Comparison of ENCODE assay signal across 19 cellular contexts in the genomic region with DNA sequence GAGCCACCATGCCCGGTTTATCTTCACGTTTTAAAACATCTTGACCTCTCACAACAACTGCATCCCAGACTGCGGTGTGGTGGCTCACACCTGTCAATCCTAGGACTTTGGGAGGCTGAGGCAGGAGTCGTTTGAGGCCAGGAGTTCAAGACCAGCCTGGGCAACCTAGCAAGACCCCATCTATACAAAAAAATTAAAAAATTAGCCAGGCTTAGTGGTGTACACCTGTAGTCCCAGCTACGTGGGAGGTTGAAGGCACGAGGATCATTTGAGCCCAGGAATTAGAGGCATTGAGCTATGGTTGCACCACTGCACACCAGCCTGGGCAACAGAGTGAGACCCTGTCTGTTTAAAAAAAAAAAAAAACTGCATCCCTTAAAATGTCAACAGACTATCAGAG. TPM values are rescaled to one million over a fixed set of nuclear protein-coding genes. Genes with fewer than 3 reads are reported as not detected.
DNase-seq lines count a peak whose midpoint lies in the region; ATAC-seq, FAIRE-seq and TF ChIP-seq lines count a peak whose summit lies in the region.
"Had no signal": no experiment of that assay in that cellular context is flagged by ENCODE, and none has a peak within 500 bp of the region (broad histone marks: within the 10 kb centered on the region; RNA-seq: fewer than 3 reads in every experiment).

No MANE protein-coding gene starts in this region.

- no peak overlapping the region for H3K14ac ChIP-seq in IMR-90 (replicated peaks; ENCODE audit: low read depth, low read length)

- H3K9ac ChIP-seq in IMR-90 (ENCODE audit: low read depth, low read length): no peak overlapping the region
- no peak overlapping the region for H3K9ac ChIP-seq in K562 (ENCODE audit: insufficient read depth in 1 of 2, low read depth in 2 of 2, low read length in 2 of 2)

- H3K23ac ChIP-seq in IMR-90 (ENCODE audit: low read depth, low read length): peak overlapping the region; percentile 15; the same call in 1 of the 2 replicates

- no peak overlapping the region for H3K4me3 ChIP-seq in IMR-90 (ENCODE audit: insufficient read depth, low read depth, low read length)
- no peak overlapping the region for H3K4me3 ChIP-seq in K562
- no peak overlapping the region for H3K4me3 ChIP-seq in esophagus muscularis mucosa
- H3K4me3 ChIP-seq in sigmoid colon: no peak overlapping the region
- no peak overlapping the region for H3K4me3 ChIP-seq in H7 (ENCODE audit: insufficient read depth, low read depth, low read length)
- H3K4me3 ChIP-seq: GM23338, HAP-1 had no signal

- no peaks in the 10 kb centered on the region for H3K27me3 ChIP-seq in IMR-90 (ENCODE audit: control insufficient read depth, insufficient read depth, low read length)
- no peaks in the 10 kb centered on the region for H3K27me3 ChIP-seq in K562 (ENCODE audit: control insufficient read depth in 2 of 2, insufficient read depth in 2 of 2, low read length in 2 of 2)
- no peaks in the 10 kb centered on the region for H3K27me3 ChIP-seq in esophagus muscularis mucosa
- no peaks in the 10 kb centered on the region for H3K27me3 ChIP-seq in sigmoid colon
- no peaks in the 10 kb centered on the region for H3K27me3 ChIP-seq in H7 (ENCODE audit: control insufficient read depth, insufficient read depth, low read length)

- peaks cover 18 to 79% of the 10 kb centered on the region in 2 experiments for H3K79me1 ChIP-seq in IMR-90 (ENCODE audit: low read depth in 1 of 2, low read length in 2 of 2)

- no peak overlapping the region for H2BK5ac ChIP-seq in IMR-90 (ENCODE audit: low read depth, low read length, poor library complexity, severe bottlenecking)

- TF ChIP-seq CTCF in IMR-90 (conservative IDR thresholded peaks at IDR 0.05; ENCODE audit: low read depth, low read length) (no peak), K562 (IDR thresholded peaks at IDR 0.05 in 2 of 3, conservative IDR thresholded peaks at IDR 0.05 in 1 of 3; ENCODE audit: insufficient read depth in 2 of 3, low read depth in 1 of 3, low read length in 3 of 3) (no peak), esophagus muscularis mucosa (IDR thresholded peaks at IDR 0.05) (no peak), sigmoid colon (IDR thresholded peaks at IDR 0.05) (no peak)

- POLR2A ChIA-PET in IMR-90 (lab: Charles Lee; ENCODE audit: unreplicated experiment) (no interaction called here), K562 (lab: Yijun Ruan, JAX) (interaction anchor here (1.2 kb wide), 1 partner anchor 65 kb away, joined by 5 read pairs; no protein-coding TSS in a partner anchor)

- TF ChIP-seq RAD21 in IMR-90 (IDR thresholded peaks at IDR 0.05; ENCODE audit: low read length) (no peak), K562 (CRISPR knock-in tag; conservative IDR thresholded peaks at IDR 0.05 in 1 of 2, IDR thresholded peaks at IDR 0.05 in 1 of 2) (no peak)

- ATAC-seq in IMR-90 (ENCODE audit: low read depth): no peak
- no peak for ATAC-seq in K562
- ATAC-seq in GM21529 (IDR thresholded peaks at IDR 0.05; ENCODE audit: unreplicated experiment): no peak
- ATAC-seq: GM23338 had no signal

- no peak overlapping the region for H2BK20ac ChIP-seq in IMR-90 (ENCODE audit: low read depth, low read length)

- BruUV-seq in IMR-90 (replicated peaks; lab: Mats Ljungman, UMichigan) (no TSS peak), K562 (replicated peaks; lab: Mats Ljungman, UMichigan) (no TSS peak)

- H4K8ac ChIP-seq in IMR-90 (ENCODE audit: low read depth in 2 of 2, low read length in 2 of 2): no peak overlapping the region

- H3K56ac ChIP-seq in IMR-90 (ENCODE audit: extremely low read depth, insufficient read depth, low read length): no peak overlapping the region

- H2AFZ ChIP-seq in IMR-90 (replicated peaks; ENCODE audit: low read length, poor library complexity) (no peak overlapping the region), K562 (ENCODE audit: low read depth, low read length) (no peak overlapping the region)
- H2AFZ ChIP-seq: GM23338 had no signal

- no peaks in the 10 kb centered on the region for H3K4me1 ChIP-seq in IMR-90 (ENCODE audit: control insufficient read depth, insufficient read depth, low read length)
- H3K4me1 ChIP-seq in K562 (replicated peaks in 1 of 2; ENCODE audit: control insufficient read depth in 2 of 2, insufficient read depth in 2 of 2, low read length in 2 of 2): peaks cover 2 to 17% of the 10 kb centered on the region in 2 experiments; a peak in 4 of 5 replicates
- H3K4me1 ChIP-seq in esophagus muscularis mucosa: peaks cover 19 to 90% (median 79%) of the 10 kb centered on the region in 4 donors
- peaks cover 0 to 65% (median 56%) of the 10 kb centered on the region in 4 donors for H3K4me1 ChIP-seq in sigmoid colon

- dilution Hi-C loops in IMR-90 (cut with HindIII; ENCODE audit: low sequenced_read_pairs, unreplicated experiment): no loop called here

- H3K18ac ChIP-seq in IMR-90 (ENCODE audit: low read depth, low read length): no peak overlapping the region

- H2BK15ac ChIP-seq in IMR-90 (ENCODE audit: low read depth, low read length): no peak overlapping the region

- H3K9me3 ChIP-seq in IMR-90 (ENCODE audit: control insufficient read depth, insufficient read depth, low read length): no peaks in the 10 kb centered on the region
- H3K9me3 ChIP-seq in K562 (replicated peaks; ENCODE audit: control insufficient read depth, insufficient read depth, low read depth, low read length): no peaks in the 10 kb centered on the region
- no peaks in the 10 kb centered on the region for H3K9me3 ChIP-seq in esophagus muscularis mucosa
- no peaks in the 10 kb centered on the region for H3K9me3 ChIP-seq in sigmoid colon
- H3K9me3 ChIP-seq: HAP-1 had no signal

- no peak overlapping the region for H2AK9ac ChIP-seq in IMR-90 (replicated peaks; ENCODE audit: low read depth, low read length, poor library complexity)

- no peak overlapping the region for H2AK5ac ChIP-seq in IMR-90 (ENCODE audit: low read depth, low read length)

- no peak overlapping the region for H4K5ac ChIP-seq in IMR-90 (ENCODE audit: low read depth, low read length)

- 94% methylated on average over 3 of the region's 6 CpGs; no CpG with 5 or more reads in 1 of the 2 experiments for WGBS in IMR-90 (ENCODE audit: extremely low coverage in 2 of 2, insufficient read length in 1 of 2), 2 experiments
- 88% methylated on average over 6 of the region's 6 CpGs for WGBS in K562 (ENCODE audit: insufficient coverage, low coverage, missing lambda C conversion rate)
- 80% methylated on average over 5 of the region's 6 CpGs for whole genome bisulfite sequencing in esophagus muscularis mucosa
- WGBS in sigmoid colon, 2 donors: 95 to 96% methylated on average over 6 of the region's 6 CpGs

- no peaks in the 10 kb centered on the region; the same call in none of the 2 replicates for H3K9me1 ChIP-seq in IMR-90 (ENCODE audit: insufficient read depth, low read length)
- H3K9me1 ChIP-seq in K562 (ENCODE audit: control insufficient read depth, insufficient read depth, low read length): no peaks in the 10 kb centered on the region

- H4K20me1 ChIP-seq in IMR-90 (ENCODE audit: insufficient read depth, low read length) (peaks cover 75% of the 10 kb centered on the region), K562 (replicated peaks; ENCODE audit: control insufficient read depth, insufficient read depth, low read length) (no peaks in the 10 kb centered on the region)

- DNase-seq in IMR-90 (no peak), K562 (ENCODE audit: extremely low read depth in 1 of 4, low spot score in 3 of 4) (no peak), esophagus muscularis mucosa (ENCODE audit: extremely low spot score) (no peak), sigmoid colon (no peak), H7 (no peak), iPS-NIHi11 (ENCODE audit: low spot score) (no peak)
- no peak for DNase-seq in activated effector memory CD4-positive, alpha-beta T cell treated with Interleukin-2 at 50 U/mL for 16 hours
- DNase-seq: C1 segment of cervical spinal cord; Calu3; CD4-positive, alpha-beta memory T cell; COR-L47; DMS153; DND-41 had no signal

- no peak overlapping the region for H3K4ac ChIP-seq in IMR-90 (ENCODE audit: low read depth, low read length)

- no peak for TF ChIP-seq POLR2A in IMR-90 (IDR thresholded peaks at IDR 0.05; ENCODE audit: low read depth, low read length)
- no peak for TF ChIP-seq POLR2A in K562 (conservative IDR thresholded peaks at IDR 0.05)
- TF ChIP-seq POLR2A in esophagus muscularis mucosa (IDR thresholded peaks at IDR 0.05; ENCODE audit: low read depth): no peak
- no peak for TF ChIP-seq POLR2A in sigmoid colon (IDR thresholded peaks at IDR 0.05)

- H4K91ac ChIP-seq in IMR-90 (ENCODE audit: insufficient read depth, low read depth, low read length): no peak overlapping the region

- H3K4me2 ChIP-seq in IMR-90 (ENCODE audit: low read depth, low read length) (no peak overlapping the region), K562 (ENCODE audit: insufficient read depth, low read length) (no peak overlapping the region)
- H3K4me2 ChIP-seq: GM23338 had no signal

- intact Hi-C loops in IMR-90 (cut with micrococcal nuclease) (no loop called here), K562 (cut with micrococcal nuclease) (no loop called here), esophagus muscularis mucosa (cut with DNase I) (no loop called here), sigmoid colon (cut with DNase I) (no loop called here)

- in situ Hi-C loops in IMR-90 (cut with MboI; ENCODE audit: low sequenced_read_pairs): no loop called here
- in situ Hi-C loops in K562 (cut with MboI): no loop called here

- no peak for FAIRE-seq in K562 (lab: Jason Lieb, UNC)
- FAIRE-seq: G401.6, GM12892, GM19239 had no signal

- CTCF ChIA-PET in IMR-90 (lab: Yijun Ruan, JAX) (interaction anchor here (0.9 kb wide), 1 partner anchor 9 kb away, joined by 3 read pairs; no protein-coding TSS in a partner anchor), K562 (lab: Yijun Ruan, JAX; ENCODE audit: low intra/inter-chr PET ratio) (no interaction called here)

- TF ChIP-seq EP300 in K562 (IDR thresholded peaks at IDR 0.05; ENCODE audit: low read length) (no peak), esophagus muscularis mucosa (IDR thresholded peaks at IDR 0.05) (no peak), sigmoid colon (IDR thresholded peaks at IDR 0.05) (no peak)

- peaks cover 36% of the 10 kb centered on the region for H3K36me3 ChIP-seq in IMR-90 (ENCODE audit: control insufficient read depth, insufficient read depth, low read length)
- H3K36me3 ChIP-seq in K562 (ENCODE audit: control insufficient read depth, insufficient read depth, low read length): no peaks in the 10 kb centered on the region
- peaks cover 0 to 27% (median 17%) of the 10 kb centered on the region in 4 donors for H3K36me3 ChIP-seq in esophagus muscularis mucosa
- H3K36me3 ChIP-seq in sigmoid colon: peaks cover 0 to 19% (median 4%) of the 10 kb centered on the region in 4 donors
- H3K36me3 ChIP-seq in H7 (replicated peaks; ENCODE audit: control insufficient read depth, insufficient read depth, low read length): no peaks in the 10 kb centered on the region
- H3K36me3 ChIP-seq: HAP-1 had no signal

- H2BK120ac ChIP-seq in IMR-90 (ENCODE audit: low read depth, low read length): no peak overlapping the region

- peaks cover 7% of the 10 kb centered on the region; the same call in 1 of the 3 replicates for H3K79me2 ChIP-seq in K562 (ENCODE audit: control insufficient read depth, insufficient read depth, low read length)

- H3K27ac ChIP-seq in IMR-90 (ENCODE audit: insufficient read depth, low read length) (no peak overlapping the region), K562 (ENCODE audit: extremely low read depth, low read depth, low read length) (no peak overlapping the region), esophagus muscularis mucosa (replicated peaks in 1 of 4) (peak overlapping the region; percentile 54 to 70 (median 58)), sigmoid colon (peak overlapping the region; percentile 40 to 67 (median 63))

RNA-seq across cellular contexts. Expression of gene TNRC18, which starts 20.2 kb away (rescaled TPM):
- total RNA-seq in IMR-90 (2012; rRNA removed) (4.7 and 5.3 TPM in 2 replicates), K562 (2014; rRNA removed) (14.3 and 18.0 TPM in 2 replicates), K562 (2014; rRNA removed; fragmentation: Illumina TruSeq; extraction: Trizol) (10.8 and 12.1 TPM in 2 replicates), K562 (2015; rRNA removed; fragmentation: Illumina TruSeq; extraction: Trizol) (19.8 and 23.5 TPM in 2 replicates), K562 (2021) (29.8 and 43.2 TPM in 2 replicates), esophagus muscularis mucosa (100 to 1,000 TPM; 101 to 277 (median 166) TPM), sigmoid colon (100 to 1,000 TPM in 1 of 4 donors, 10 to 100 TPM in 3; 32.5 to 187 (median 59.9) TPM)
- polyA plus RNA-seq in IMR-90 (2012; rRNA removed) (29.6 and 37.9 TPM in 2 replicates), K562 (2011; rRNA removed) (3.2 and 4.2 TPM in 2 replicates), K562 (2014; fragmentation: Illumina TruSeq; extraction: Trizol) (22.3 and 22.7 TPM in 2 replicates), K562 (2014; fragmentation: Nextera tagmentation; extraction: Ambion mirVana) (under 1 TPM; 0.03 TPM), K562 (2014; rRNA removed) (19.2 and 27.2 TPM in 2 replicates), sigmoid colon (10 to 100 TPM; 12.6 to 61.8 (median 19.9) TPM)
- 37.7 and 43.0 TPM in 2 replicates for polyA plus RNA-seq in IMR-90 (2012; cell fraction: cytosol; rRNA removed)
- 64.3 and 93.3 TPM in 2 replicates for polyA plus RNA-seq in IMR-90 (2012; cell fraction: nucleus; rRNA removed; ENCODE audit: low replicate concordance)
- 41.9 and 74.6 TPM in 2 replicates for total RNA-seq in K562 (2011; cell fraction: chromatin; rRNA removed; ENCODE audit: low replicate concordance)
- total RNA-seq in K562 (2011; cell fraction: nucleolus; rRNA removed): 31.5 and 35.9 TPM in 2 replicates
- 35.6 and 54.7 TPM in 2 replicates for total RNA-seq in K562 (2011; cell fraction: nucleoplasm; rRNA removed)
- polyA plus RNA-seq in K562 (2011; cell fraction: cytosol; rRNA removed): 3.5 and 8.3 TPM in 2 replicates
- polyA plus RNA-seq in K562 (2011; cell fraction: nucleus; rRNA removed): 12.6 and 17.1 TPM in 2 replicates
- polyA plus RNA-seq in K562 (2012): 25.7 and 34.0 TPM in 2 replicates
- polyA minus RNA-seq in K562 (2011; rRNA and poly(A)+ RNA removed): 10.0 and 10.2 TPM in 2 replicates
- polyA minus RNA-seq in K562 (2011; cell fraction: cytosol; rRNA and poly(A)+ RNA removed): 18.2 and 26.2 TPM in 2 replicates
- polyA minus RNA-seq in K562 (2011; cell fraction: nucleus; rRNA and poly(A)+ RNA removed): 11.3 and 12.7 TPM in 2 replicates
- 44.3 and 61.9 TPM in 2 replicates for total RNA-seq in H7 (2014; rRNA removed; shearing (Covaris generic))

Comparison
In these comparisons a context has a peak if more than half of its experiments do, and no peak if none do; other contexts are left out.
1. H3K27ac ChIP-seq: peak in esophagus muscularis mucosa (4 of 4) and sigmoid colon (4 of 4); none in IMR-90 (single experiment) and K562 (single experiment).